Comparison of ENCODE assay signal across 25 cellular contexts in genomic region chr3:79917561-79917960, GRCh38.
"Had no signal": no experiment of that assay in that cellular context is flagged by ENCODE, and none has a peak within 500 bp of the region (broad histone marks: within the 10 kb centered on the region; RNA-seq: fewer than 3 reads in every experiment).

No MANE protein-coding gene starts in this region.

- ATAC-seq: activated CD4-positive, CD25-positive, alpha-beta regulatory T cell treated with anti-CD3 and anti-CD28 coated beads, Interleukin-2, amount 50 U/mL, for 24 hours; activated CD8-positive, alpha-beta T cell treated with anti-CD3 and anti-CD28 coated beads for 36 hours; activated T-cell treated with anti-CD3 and anti-CD28 coated beads, Interleukin-2, amount 50 U/mL, for 4 hours; activated T-helper 17 cell treated with anti-CD3 and anti-CD28 coated beads, Interleukin-2, amount 50 U/mL, for 72 hours; esophagus mucosa had no signal

- H3K36me3 ChIP-seq: colonic mucosa had no signal

- DNase-seq: activated B cell treated with CpG ODN at 0.5 μM for 24 hours; activated CD4-positive, alpha-beta T cell treated with anti-CD3 and anti-CD28 coated beads for 48 hours; activated CD4-positive, alpha-beta T cell treated with anti-CD3 and anti-CD28 coated beads, Interleukin-2, amount 50 U/mL, for 1 hour; activated CD4-positive, alpha-beta T cell treated with anti-CD3 and anti-CD28 coated beads, Interleukin-2, amount 50 U/mL, for 48 hours; activated CD8-positive, alpha-beta memory T cell treated with anti-CD3 and anti-CD28 coated beads for 24 hours; activated CD8-positive, alpha-beta T cell treated with anti-CD3 and anti-CD28 coated beads for 36 hours; activated effector memory CD4-positive, alpha-beta T cell treated with Interleukin-2 at 50 U/mL for 16 hours; activated gamma-delta T cell treated with Interleukin-2 at 50 U/mL for 16 hours; activated naive CD4-positive, alpha-beta T cell treated with anti-CD3 and anti-CD28 coated beads, Interleukin-2, amount 50 U/mL, for 16 hours; activated naive CD4-positive, alpha-beta T cell treated with Interleukin-2 at 50 U/mL for 16 hours; activated T-cell treated with anti-CD3 and anti-CD28 coated beads, Interleukin-2, amount 50 U/mL, for 4 hours; amniotic stem cell; anterior cingulate cortex; central memory CD4-positive, alpha-beta T cell; cerebellar nuclear complex; colonic mucosa; effector CD8-positive, alpha-beta T cell; foreskin fibroblast; head of caudate nucleus; T-helper 2 cell had no signal

- H3K27me3 ChIP-seq: colonic mucosa had no signal

- H3K36me3 Mint-ChIP-seq: activated naive CD8-positive, alpha-beta T cell had no signal

- H3K27me3 Mint-ChIP-seq: activated B cell treated with CpG ODN at 0.5 μM for 24 hours; activated CD8-positive, alpha-beta T cell treated with anti-CD3 and anti-CD28 coated beads for 36 hours; activated naive CD8-positive, alpha-beta T cell; activated T-helper 17 cell treated with anti-CD3 and anti-CD28 coated beads, Interleukin-2, amount 50 U/mL, for 72 hours had no signal

- H3K4me3 Mint-ChIP-seq: activated B cell treated with CpG ODN at 0.5 μM for 24 hours; activated CD8-positive, alpha-beta T cell treated with anti-CD3 and anti-CD28 coated beads for 36 hours; activated naive CD8-positive, alpha-beta T cell; activated T-cell treated with anti-CD3 and anti-CD28 coated beads, Interleukin-2, amount 50 U/mL, for 4 hours; activated T-helper 17 cell treated with anti-CD3 and anti-CD28 coated beads, Interleukin-2, amount 50 U/mL, for 72 hours had no signal

- H3K4me1 Mint-ChIP-seq: activated B cell treated with CpG ODN at 0.5 μM for 24 hours; activated T-helper 17 cell treated with anti-CD3 and anti-CD28 coated beads, Interleukin-2, amount 50 U/mL, for 72 hours had no signal

- H3K4me1 ChIP-seq: colonic mucosa had no signal

- H3K4me3 ChIP-seq: colonic mucosa had no signal

- H3K27ac Mint-ChIP-seq: activated B cell treated with CpG ODN at 0.5 μM for 24 hours; activated CD8-positive, alpha-beta T cell treated with anti-CD3 and anti-CD28 coated beads for 36 hours; activated naive CD8-positive, alpha-beta T cell; activated T-helper 17 cell treated with anti-CD3 and anti-CD28 coated beads, Interleukin-2, amount 50 U/mL, for 72 hours had no signal

- H3K27ac ChIP-seq: colonic mucosa, VCaP had no signal
